8 cellular contexts compared by ENCODE assay signal in genomic region chr3:8962226-8962861, GRCh38. TPM values are rescaled to one million over a fixed set of nuclear protein-coding genes. Genes with fewer than 3 reads are reported as not detected.
A peak's percentile ranks its signal among the peaks of the same experiment; 100 is the strongest.
DNase-seq lines count a peak whose midpoint lies in the region; FAIRE-seq and TF ChIP-seq lines count a peak whose summit lies in the region.

No MANE protein-coding gene starts in this region.

- H3K4me2 ChIP-seq in OCI-LY7 (ENCODE audit: low read length) (peak overlapping the region; percentile 95), endothelial cell of umbilical vein (ENCODE audit: insufficient read depth, low read length) (peak overlapping the region; percentile 89)

- TF ChIP-seq CTCF in GM12864 (IDR thresholded peaks at IDR 0.05; ENCODE audit: low read depth, low read length, missing control alignments) (no peak), OCI-LY7 (conservative IDR thresholded peaks at IDR 0.05; ENCODE audit: low read length) (no peak), endothelial cell of umbilical vein (IDR thresholded peaks at IDR 0.05; ENCODE audit: extremely low read depth in 1 of 2, insufficient read depth in 1 of 2, low read depth in 1 of 2, low read length in 2 of 2) (no peak), prostate gland (IDR thresholded peaks at IDR 0.05) (no peak)

- H3K9me3 ChIP-seq in OCI-LY7 (ENCODE audit: low read length), result no peaks in the 10 kb centered on the region
- H3K9me3 ChIP-seq in endothelial cell of umbilical vein (replicated peaks; ENCODE audit: control insufficient read depth, insufficient read depth, low read length), result no peaks in the 10 kb centered on the region
- no peaks in the 10 kb centered on the region for H3K9me3 ChIP-seq in prostate gland

- H3K79me2 ChIP-seq in OCI-LY7 (ENCODE audit: insufficient read depth, low read depth, low read length) (peaks cover 56% of the 10 kb centered on the region), endothelial cell of umbilical vein (ENCODE audit: control insufficient read depth, insufficient read depth, low read length) (peaks cover 45% of the 10 kb centered on the region)

- H3K9me1 ChIP-seq in endothelial cell of umbilical vein (replicated peaks; ENCODE audit: control insufficient read depth, extremely low read depth, insufficient read depth, low read length), result no peaks in the 10 kb centered on the region

- no peaks in the 10 kb centered on the region for H3K27me3 ChIP-seq in endothelial cell of umbilical vein (ENCODE audit: control insufficient read depth in 2 of 2, insufficient read depth in 2 of 2, low read length in 2 of 2)
- H3K27me3 ChIP-seq in prostate gland (replicated peaks; ENCODE audit: insufficient read depth), result no peaks in the 10 kb centered on the region

- no peak for TF ChIP-seq POLR2A in endothelial cell of umbilical vein (IDR thresholded peaks at IDR 0.05; ENCODE audit: low read depth, low read length)
- no peak for TF ChIP-seq POLR2A in prostate gland (IDR thresholded peaks at IDR 0.05)

- H2AFZ ChIP-seq in OCI-LY7 (ENCODE audit: low read length), result peak overlapping the region; percentile 95; the same call in 1 of the 2 replicates
- H2AFZ ChIP-seq in endothelial cell of umbilical vein (ENCODE audit: low read depth, low read length), result no peak overlapping the region

- dilution Hi-C loops in endothelial cell of umbilical vein (cut with MboI; ENCODE audit: extremely low pct_ligation_motif_present, low sequenced_read_pairs), result no loop called here

- POLR2A ChIA-PET in OCI-LY7 (lab: Charles Lee), result interaction anchor here (1.6 kb wide), 1 partner anchor 10 kb away, joined by 4 read pairs; no protein-coding TSS in a partner anchor
- POLR2A ChIA-PET in endothelial cell of umbilical vein (lab: Charles Lee), result no interaction called here

- intact Hi-C loops in OCI-LY7 (cut with micrococcal nuclease; ENCODE audit: unreplicated experiment) (no loop called here), endothelial cell of umbilical vein (cut with micrococcal nuclease) (loop anchor here (2.0 to 10.0 kb wide), 2 partner anchors 194 to 298 kb away; partner anchors contain the start of gene OXTR), prostate gland (cut with DNase I) (no loop called here)

- H3K4me3 ChIP-seq in GM12864 (ENCODE audit: low read depth, low read length) (peak overlapping the region; percentile 95), OCI-LY7 (ENCODE audit: low read depth, low read length, poor library complexity, severe bottlenecking) (peak overlapping the region; percentile 94), endothelial cell of umbilical vein (replicated peaks in 1 of 3; ENCODE audit: insufficient read depth in 1 of 3, low read depth in 1 of 3, low read length in 3 of 3) (peak overlapping the region; percentile 74 to 92 (median 91)), prostate gland (peak overlapping the region; percentile 57 to 66)

- no TSS peak for BruUV-seq in OCI-LY7 (replicated peaks; lab: Mats Ljungman, UMichigan)
- BruUV-seq in endothelial cell of umbilical vein (replicated peaks; lab: Mats Ljungman, UMichigan), result no TSS peak

- CTCF ChIA-PET in OCI-LY7 (lab: Charles Lee; ENCODE audit: unreplicated experiment) (no interaction called here), endothelial cell of umbilical vein (lab: Charles Lee) (interaction anchor here (1.2 kb wide), 1 partner anchor 193 kb away, joined by 7 read pairs; the partner anchor contains the start of gene OXTR)

- DNase-seq in GM12864 (ENCODE audit: low read depth), result no peak
- peak; percentile 12 for DNase-seq in OCI-LY7 (ENCODE audit: low spot score)
- no peak for DNase-seq in endothelial cell of umbilical vein (ENCODE audit: low read depth, low spot score)
- no peak for DNase-seq in prostate gland (ENCODE audit: low spot score)
- DNase-seq in NCI-H2081 treated with DMSO at 0.1 percent for 48 hours (lab: John Stamatoyannopoulos, UW), result no peak
- no peak for DNase-seq in HT-29 (ENCODE audit: low spot score)
- no peak for DNase-seq in stimulated activated CD4-positive, alpha-beta T cell treated with anti-CD3 and anti-CD28 coated beads, Interleukin-4, amount 100 ng/mL, for 1 hour
- DNase-seq in KG1 (lab: John Stamatoyannopoulos, UW), result no peak

- H3K9ac ChIP-seq in endothelial cell of umbilical vein (replicated peaks; ENCODE audit: extremely low read depth, insufficient read depth, low read length), result peak overlapping the region; percentile 79

- no peak for FAIRE-seq in endothelial cell of umbilical vein (lab: Jason Lieb, UNC)

- peaks cover 47% of the 10 kb centered on the region for H3K36me3 ChIP-seq in OCI-LY7 (ENCODE audit: insufficient read depth, low read length)
- H3K36me3 ChIP-seq in endothelial cell of umbilical vein (ENCODE audit: control insufficient read depth in 2 of 2, extremely low read depth in 1 of 2, insufficient read depth in 2 of 2, low read length in 2 of 2), result no peaks in the 10 kb centered on the region
- H3K36me3 ChIP-seq in prostate gland, result no peaks in the 10 kb centered on the region

- H3K27ac ChIP-seq in OCI-LY7 (ENCODE audit: low read depth, low read length, poor library complexity, severe bottlenecking), result peak overlapping the region; percentile 24
- peak overlapping the region; percentile 67 for H3K27ac ChIP-seq in endothelial cell of umbilical vein (ENCODE audit: insufficient read depth, low read depth, low read length)
- peak overlapping the region; percentile 82 to 84 for H3K27ac ChIP-seq in prostate gland

- peaks cover 33% of the 10 kb centered on the region; the same call in 1 of the 2 replicates for H4K20me1 ChIP-seq in OCI-LY7 (ENCODE audit: insufficient read depth, low read length)
- H4K20me1 ChIP-seq in endothelial cell of umbilical vein (replicated peaks; ENCODE audit: control insufficient read depth, extremely low read depth, insufficient read depth, low read length), result no peaks in the 10 kb centered on the region

- WGBS in prostate gland, result 31% methylated on average over 6 of the region's 6 CpGs

- H3K4me1 ChIP-seq in OCI-LY7 (ENCODE audit: insufficient read depth, low read length, poor library complexity, severe bottlenecking), result peaks cover 38% of the 10 kb centered on the region
- H3K4me1 ChIP-seq in endothelial cell of umbilical vein (ENCODE audit: control insufficient read depth, extremely low read depth, insufficient read depth, low read length), result peaks cover 29% of the 10 kb centered on the region
- peaks cover 18% of the 10 kb centered on the region for H3K4me1 ChIP-seq in prostate gland (replicated peaks)

- no peaks in the 10 kb centered on the region for H3K9me2 ChIP-seq in OCI-LY7 (ENCODE audit: insufficient read depth, low read length)

TF ChIP-seq in endothelial cell of umbilical vein, 7 proteins besides CTCF, POLR2A, EP300 and RAD21:
- TF ChIP-seq GATA2 (IDR thresholded peaks at IDR 0.05; ENCODE audit: insufficient read depth, insufficient read length, low read depth, low read length) (no peak), FOS (IDR thresholded peaks at IDR 0.05; ENCODE audit: borderline replicate concordance, insufficient read depth, low read length) (no peak), JUN (IDR thresholded peaks at IDR 0.05; ENCODE audit: borderline replicate concordance, insufficient read depth, insufficient read length, low read depth) (no peak), EZH2 (IDR thresholded peaks at IDR 0.05; ENCODE audit: borderline replicate concordance, low read depth, low read length, severe bottlenecking) (no peak), MAX (IDR thresholded peaks at IDR 0.05; ENCODE audit: insufficient read depth, insufficient read length) (no peak), MYC (IDR thresholded peaks at IDR 0.05; ENCODE audit: low read depth, low read length) (no peak), POLR2AphosphoS5 (IDR thresholded peaks at IDR 0.05; ENCODE audit: insufficient read depth, low read depth, low read length) (no peak)

RNA-seq across cellular contexts. Expression of gene RAD18, which starts 0.9 kb away (rescaled TPM):
- 21.0 and 44.8 TPM in 2 replicates for total RNA-seq in OCI-LY7 (2014; rRNA removed; shearing (Covaris generic))
- total RNA-seq in OCI-LY7 (2022), result 39.9 and 45.8 TPM in 2 replicates
- 16.7 and 23.8 TPM in 2 replicates for total RNA-seq in endothelial cell of umbilical vein
- polyA plus RNA-seq in endothelial cell of umbilical vein, result 6.4 and 7.9 TPM in 2 replicates
- polyA plus RNA-seq in endothelial cell of umbilical vein (2011; cell fraction: cytosol; rRNA removed), result 5.0 and 6.7 TPM in 2 replicates
- polyA plus RNA-seq in endothelial cell of umbilical vein (2011; cell fraction: nucleus; rRNA removed), result 16.2 and 25.3 TPM in 2 replicates
- polyA plus RNA-seq in endothelial cell of umbilical vein (2012), result 6.7 and 9.2 TPM in 2 replicates
- polyA minus RNA-seq in endothelial cell of umbilical vein, result 8.8 and 12.3 TPM in 2 replicates
- 13.5 TPM for polyA minus RNA-seq in endothelial cell of umbilical vein (2011; cell fraction: cytosol; rRNA and poly(A)+ RNA removed)
- 23.1 and 44.8 TPM in 2 replicates for polyA minus RNA-seq in endothelial cell of umbilical vein (2011; cell fraction: nucleus; rRNA and poly(A)+ RNA removed)
- 10 to 100 TPM; 12.2 to 15.6 TPM for total RNA-seq in prostate gland
- 3.8 and 12.8 TPM in 2 replicates for total RNA-seq in HT-29 (2014; rRNA removed; shearing (Covaris generic))

Comparison
In these comparisons a context has a peak if more than half of its experiments do, and no peak if none do; other contexts are left out.
1. H3K27ac ChIP-seq: peak in every context shown above with its lines; median percentile 83 in prostate gland; 67 in endothelial cell of umbilical vein; 24 in OCI-LY7.